Comparison of ENCODE assay signal across 3 cellular contexts in the genomic region with DNA sequence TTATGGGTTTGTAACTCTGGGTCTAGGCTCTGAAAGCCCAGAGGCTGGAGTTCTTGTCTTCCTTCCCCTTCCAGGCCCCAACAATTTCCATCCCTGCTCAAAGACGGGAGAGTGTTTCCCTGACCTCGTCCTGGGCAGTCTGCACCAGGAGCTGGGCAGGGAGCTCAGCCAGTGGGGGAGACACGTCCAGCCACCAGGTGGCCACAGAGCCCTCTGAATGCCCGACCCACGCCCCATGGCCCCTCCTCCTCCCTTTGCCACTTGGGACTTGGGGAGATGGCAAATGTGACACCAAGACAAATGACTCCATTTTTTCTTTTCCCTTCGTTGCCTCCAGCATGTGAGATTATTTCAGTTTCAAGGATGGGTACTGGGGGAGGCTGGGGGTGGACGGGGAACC.
A peak's percentile ranks its signal among the peaks of the same experiment; 100 is the strongest.
TF ChIP-seq lines count a peak whose summit lies in the region.

No MANE protein-coding gene starts in this region.

TF ChIP-seq in K562, 482 proteins besides CTCF, POLR2A, EP300 and RAD21:
- TF ChIP-seq HIVEP1 (CRISPR knock-in tag; IDR thresholded peaks at IDR 0.05) (no peak), ELF1 (tag; IDR thresholded peaks at IDR 0.05) (no peak), TRIM24 (IDR thresholded peaks at IDR 0.05) (no peak), ZFP30 (CRISPR knock-in tag; IDR thresholded peaks at IDR 0.05; ENCODE audit: borderline replicate concordance) (no peak), ZNF184 (CRISPR knock-in tag; IDR thresholded peaks at IDR 0.05) (no peak), HCFC1 (IDR thresholded peaks at IDR 0.05; ENCODE audit: low read depth, low read length) (no peak), ZNF3 (CRISPR knock-in tag; IDR thresholded peaks at IDR 0.05) (no peak), PTTG1 (tag; IDR thresholded peaks at IDR 0.05; ENCODE audit: low read depth) (no peak), SMAD1 (IDR thresholded peaks at IDR 0.05; ENCODE audit: low read depth, low read length, partially characterized antibody) (no peak), GABPA (tag; conservative IDR thresholded peaks at IDR 0.05; ENCODE audit: low read depth) (no peak), FOS (IDR thresholded peaks at IDR 0.05; ENCODE audit: extremely low read depth, insufficient read length) (no peak), SAFB (IDR thresholded peaks at IDR 0.05; ENCODE audit: borderline replicate concordance, low read depth, low read length) (no peak), TCF7L2 (IDR thresholded peaks at IDR 0.05; ENCODE audit: low read depth, low read length) (no peak), ZNF311 (CRISPR knock-in tag; IDR thresholded peaks at IDR 0.05) (no peak)
- TF ChIP-seq, protein P1, sequence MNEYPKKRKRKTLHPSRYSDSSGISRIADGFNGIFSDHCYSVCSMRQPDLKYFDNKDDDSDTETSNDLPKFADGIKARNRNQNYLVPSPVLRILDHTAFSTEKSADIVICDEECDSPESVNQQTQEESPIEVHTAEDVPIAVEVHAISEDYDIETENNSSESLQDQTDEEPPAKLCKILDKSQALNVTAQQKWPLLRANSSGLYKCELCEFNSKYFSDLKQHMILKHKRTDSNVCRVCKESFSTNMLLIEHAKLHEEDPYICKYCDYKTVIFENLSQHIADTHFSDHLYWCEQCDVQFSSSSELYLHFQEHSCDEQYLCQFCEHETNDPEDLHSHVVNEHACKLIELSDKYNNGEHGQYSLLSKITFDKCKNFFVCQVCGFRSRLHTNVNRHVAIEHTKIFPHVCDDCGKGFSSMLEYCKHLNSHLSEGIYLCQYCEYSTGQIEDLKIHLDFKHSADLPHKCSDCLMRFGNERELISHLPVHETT (CRISPR knock-in tag; conservative IDR thresholded peaks at IDR 0.05 in 1 of 2, IDR thresholded peaks at IDR 0.05 in 1 of 2) = no peak
- TF ChIP-seq, protein P2, sequence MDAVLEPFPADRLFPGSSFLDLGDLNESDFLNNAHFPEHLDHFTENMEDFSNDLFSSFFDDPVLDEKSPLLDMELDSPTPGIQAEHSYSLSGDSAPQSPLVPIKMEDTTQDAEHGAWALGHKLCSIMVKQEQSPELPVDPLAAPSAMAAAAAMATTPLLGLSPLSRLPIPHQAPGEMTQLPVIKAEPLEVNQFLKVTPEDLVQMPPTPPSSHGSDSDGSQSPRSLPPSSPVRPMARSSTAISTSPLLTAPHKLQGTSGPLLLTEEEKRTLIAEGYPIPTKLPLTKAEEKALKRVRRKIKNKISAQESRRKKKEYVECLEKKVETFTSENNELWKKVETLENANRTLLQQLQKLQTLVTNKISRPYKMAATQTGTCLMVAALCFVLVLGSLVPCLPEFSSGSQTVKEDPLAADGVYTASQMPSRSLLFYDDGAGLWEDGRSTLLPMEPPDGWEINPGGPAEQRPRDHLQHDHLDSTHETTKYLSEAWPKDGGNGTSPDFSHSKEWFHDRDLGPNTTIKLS (IDR thresholded peaks at IDR 0.05; ENCODE audit: borderline replicate concordance, low read depth) = no peak
TF ChIP-seq in K562: peak in this region for 0.

TF ChIP-seq in HepG2, 621 proteins besides CTCF, POLR2A, EP300 and RAD21:
- TF ChIP-seq STAG1 (CRISPR knock-in tag; IDR thresholded peaks at IDR 0.05) = peak; percentile 5; the same call in 1 of the 2 replicates
- no peak for TF ChIP-seq ZNF33A (CRISPR knock-in tag; IDR thresholded peaks at IDR 0.05; ENCODE audit: borderline replicate concordance)

TF ChIP-seq in WTC11, 78 proteins besides CTCF, POLR2A, EP300 and RAD21:
- TF ChIP-seq, protein P3, sequence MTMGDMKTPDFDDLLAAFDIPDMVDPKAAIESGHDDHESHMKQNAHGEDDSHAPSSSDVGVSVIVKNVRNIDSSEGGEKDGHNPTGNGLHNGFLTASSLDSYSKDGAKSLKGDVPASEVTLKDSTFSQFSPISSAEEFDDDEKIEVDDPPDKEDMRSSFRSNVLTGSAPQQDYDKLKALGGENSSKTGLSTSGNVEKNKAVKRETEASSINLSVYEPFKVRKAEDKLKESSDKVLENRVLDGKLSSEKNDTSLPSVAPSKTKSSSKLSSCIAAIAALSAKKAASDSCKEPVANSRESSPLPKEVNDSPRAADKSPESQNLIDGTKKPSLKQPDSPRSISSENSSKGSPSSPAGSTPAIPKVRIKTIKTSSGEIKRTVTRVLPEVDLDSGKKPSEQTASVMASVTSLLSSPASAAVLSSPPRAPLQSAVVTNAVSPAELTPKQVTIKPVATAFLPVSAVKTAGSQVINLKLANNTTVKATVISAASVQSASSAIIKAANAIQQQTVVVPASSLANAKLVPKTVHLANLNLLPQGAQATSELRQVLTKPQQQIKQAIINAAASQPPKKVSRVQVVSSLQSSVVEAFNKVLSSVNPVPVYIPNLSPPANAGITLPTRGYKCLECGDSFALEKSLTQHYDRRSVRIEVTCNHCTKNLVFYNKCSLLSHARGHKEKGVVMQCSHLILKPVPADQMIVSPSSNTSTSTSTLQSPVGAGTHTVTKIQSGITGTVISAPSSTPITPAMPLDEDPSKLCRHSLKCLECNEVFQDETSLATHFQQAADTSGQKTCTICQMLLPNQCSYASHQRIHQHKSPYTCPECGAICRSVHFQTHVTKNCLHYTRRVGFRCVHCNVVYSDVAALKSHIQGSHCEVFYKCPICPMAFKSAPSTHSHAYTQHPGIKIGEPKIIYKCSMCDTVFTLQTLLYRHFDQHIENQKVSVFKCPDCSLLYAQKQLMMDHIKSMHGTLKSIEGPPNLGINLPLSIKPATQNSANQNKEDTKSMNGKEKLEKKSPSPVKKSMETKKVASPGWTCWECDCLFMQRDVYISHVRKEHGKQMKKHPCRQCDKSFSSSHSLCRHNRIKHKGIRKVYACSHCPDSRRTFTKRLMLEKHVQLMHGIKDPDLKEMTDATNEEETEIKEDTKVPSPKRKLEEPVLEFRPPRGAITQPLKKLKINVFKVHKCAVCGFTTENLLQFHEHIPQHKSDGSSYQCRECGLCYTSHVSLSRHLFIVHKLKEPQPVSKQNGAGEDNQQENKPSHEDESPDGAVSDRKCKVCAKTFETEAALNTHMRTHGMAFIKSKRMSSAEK (CRISPR knock-in tag; IDR thresholded peaks at IDR 0.05; ENCODE audit: borderline replicate concordance) = no peak
- TF ChIP-seq, protein P4, sequence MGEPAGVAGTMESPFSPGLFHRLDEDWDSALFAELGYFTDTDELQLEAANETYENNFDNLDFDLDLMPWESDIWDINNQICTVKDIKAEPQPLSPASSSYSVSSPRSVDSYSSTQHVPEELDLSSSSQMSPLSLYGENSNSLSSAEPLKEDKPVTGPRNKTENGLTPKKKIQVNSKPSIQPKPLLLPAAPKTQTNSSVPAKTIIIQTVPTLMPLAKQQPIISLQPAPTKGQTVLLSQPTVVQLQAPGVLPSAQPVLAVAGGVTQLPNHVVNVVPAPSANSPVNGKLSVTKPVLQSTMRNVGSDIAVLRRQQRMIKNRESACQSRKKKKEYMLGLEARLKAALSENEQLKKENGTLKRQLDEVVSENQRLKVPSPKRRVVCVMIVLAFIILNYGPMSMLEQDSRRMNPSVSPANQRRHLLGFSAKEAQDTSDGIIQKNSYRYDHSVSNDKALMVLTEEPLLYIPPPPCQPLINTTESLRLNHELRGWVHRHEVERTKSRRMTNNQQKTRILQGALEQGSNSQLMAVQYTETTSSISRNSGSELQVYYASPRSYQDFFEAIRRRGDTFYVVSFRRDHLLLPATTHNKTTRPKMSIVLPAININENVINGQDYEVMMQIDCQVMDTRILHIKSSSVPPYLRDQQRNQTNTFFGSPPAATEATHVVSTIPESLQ (CRISPR knock-in tag; IDR thresholded peaks at IDR 0.05) = no peak
- TF ChIP-seq ZNF416 (CRISPR knock-in tag; IDR thresholded peaks at IDR 0.05) (no peak), ETV6 (CRISPR knock-in tag; IDR thresholded peaks at IDR 0.05) (no peak), SMAD3 (CRISPR knock-in tag; IDR thresholded peaks at IDR 0.05; ENCODE audit: borderline replicate concordance) (no peak), TCF7 (CRISPR knock-in tag; IDR thresholded peaks at IDR 0.05; ENCODE audit: low read depth) (no peak), FOXJ3 (CRISPR knock-in tag; IDR thresholded peaks at IDR 0.05; ENCODE audit: borderline replicate concordance) (no peak), TP53 (CRISPR knock-in tag; IDR thresholded peaks at IDR 0.05) (no peak), ATF1 (CRISPR knock-in tag; IDR thresholded peaks at IDR 0.05) (no peak)
- TF ChIP-seq, protein P5, sequence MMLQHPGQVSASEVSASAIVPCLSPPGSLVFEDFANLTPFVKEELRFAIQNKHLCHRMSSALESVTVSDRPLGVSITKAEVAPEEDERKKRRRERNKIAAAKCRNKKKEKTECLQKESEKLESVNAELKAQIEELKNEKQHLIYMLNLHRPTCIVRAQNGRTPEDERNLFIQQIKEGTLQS (CRISPR knock-in tag; conservative IDR thresholded peaks at IDR 0.05) = no peak
- TF ChIP-seq, protein P6, sequence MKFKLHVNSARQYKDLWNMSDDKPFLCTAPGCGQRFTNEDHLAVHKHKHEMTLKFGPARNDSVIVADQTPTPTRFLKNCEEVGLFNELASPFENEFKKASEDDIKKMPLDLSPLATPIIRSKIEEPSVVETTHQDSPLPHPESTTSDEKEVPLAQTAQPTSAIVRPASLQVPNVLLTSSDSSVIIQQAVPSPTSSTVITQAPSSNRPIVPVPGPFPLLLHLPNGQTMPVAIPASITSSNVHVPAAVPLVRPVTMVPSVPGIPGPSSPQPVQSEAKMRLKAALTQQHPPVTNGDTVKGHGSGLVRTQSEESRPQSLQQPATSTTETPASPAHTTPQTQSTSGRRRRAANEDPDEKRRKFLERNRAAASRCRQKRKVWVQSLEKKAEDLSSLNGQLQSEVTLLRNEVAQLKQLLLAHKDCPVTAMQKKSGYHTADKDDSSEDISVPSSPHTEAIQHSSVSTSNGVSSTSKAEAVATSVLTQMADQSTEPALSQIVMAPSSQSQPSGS (CRISPR knock-in tag; IDR thresholded peaks at IDR 0.05; ENCODE audit: borderline replicate concordance, low read depth) = no peak
- TF ChIP-seq, protein P7, sequence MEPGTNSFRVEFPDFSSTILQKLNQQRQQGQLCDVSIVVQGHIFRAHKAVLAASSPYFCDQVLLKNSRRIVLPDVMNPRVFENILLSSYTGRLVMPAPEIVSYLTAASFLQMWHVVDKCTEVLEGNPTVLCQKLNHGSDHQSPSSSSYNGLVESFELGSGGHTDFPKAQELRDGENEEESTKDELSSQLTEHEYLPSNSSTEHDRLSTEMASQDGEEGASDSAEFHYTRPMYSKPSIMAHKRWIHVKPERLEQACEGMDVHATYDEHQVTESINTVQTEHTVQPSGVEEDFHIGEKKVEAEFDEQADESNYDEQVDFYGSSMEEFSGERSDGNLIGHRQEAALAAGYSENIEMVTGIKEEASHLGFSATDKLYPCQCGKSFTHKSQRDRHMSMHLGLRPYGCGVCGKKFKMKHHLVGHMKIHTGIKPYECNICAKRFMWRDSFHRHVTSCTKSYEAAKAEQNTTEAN (CRISPR knock-in tag; IDR thresholded peaks at IDR 0.05) = no peak
- TF ChIP-seq, protein P8, sequence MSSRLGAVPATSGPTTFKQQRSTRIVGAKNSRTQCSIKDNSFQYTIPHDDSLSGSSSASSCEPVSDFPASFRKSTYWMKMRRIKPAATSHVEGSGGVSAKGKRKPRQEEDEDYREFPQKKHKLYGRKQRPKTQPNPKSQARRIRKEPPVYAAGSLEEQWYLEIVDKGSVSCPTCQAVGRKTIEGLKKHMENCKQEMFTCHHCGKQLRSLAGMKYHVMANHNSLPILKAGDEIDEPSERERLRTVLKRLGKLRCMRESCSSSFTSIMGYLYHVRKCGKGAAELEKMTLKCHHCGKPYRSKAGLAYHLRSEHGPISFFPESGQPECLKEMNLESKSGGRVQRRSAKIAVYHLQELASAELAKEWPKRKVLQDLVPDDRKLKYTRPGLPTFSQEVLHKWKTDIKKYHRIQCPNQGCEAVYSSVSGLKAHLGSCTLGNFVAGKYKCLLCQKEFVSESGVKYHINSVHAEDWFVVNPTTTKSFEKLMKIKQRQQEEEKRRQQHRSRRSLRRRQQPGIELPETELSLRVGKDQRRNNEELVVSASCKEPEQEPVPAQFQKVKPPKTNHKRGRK (CRISPR knock-in tag; IDR thresholded peaks at IDR 0.05; ENCODE audit: borderline replicate concordance) = no peak
